ENCODE assay signal across 11 cellular contexts in genomic region chr2:15809504-15809903, GRCh38.
"Had no signal": no experiment of that assay in that cellular context is flagged by ENCODE, and none has a peak within 500 bp of the region (broad histone marks: within the 10 kb centered on the region; RNA-seq: fewer than 3 reads in every experiment).

No MANE protein-coding gene starts in this region.

- H3K9me3 ChIP-seq: esophagus squamous epithelium, left lung, thyroid gland had no signal

- H3K4me3 ChIP-seq: esophagus squamous epithelium, left lung, skin epidermis, thyroid gland had no signal

- H3K4me3 Mint-ChIP-seq: activated CD4-positive, alpha-beta T cell treated with anti-CD3 and anti-CD28 coated beads for 36 hours; activated CD8-positive, alpha-beta T cell treated with anti-CD3 and anti-CD28 coated beads for 36 hours; activated T-cell treated with anti-CD3 and anti-CD28 coated beads, Interleukin-2, amount 50 U/mL, for 72 hours had no signal

- H3K4me1 Mint-ChIP-seq: activated CD4-positive, alpha-beta T cell treated with anti-CD3 and anti-CD28 coated beads for 36 hours had no signal

- H3K27me3 ChIP-seq: esophagus squamous epithelium, left lung, thyroid gland had no signal

- H3K27ac Mint-ChIP-seq: activated CD4-positive, alpha-beta T cell treated with anti-CD3 and anti-CD28 coated beads for 36 hours; activated CD8-positive, alpha-beta T cell treated with anti-CD3 and anti-CD28 coated beads for 36 hours; activated T-cell treated with anti-CD3 and anti-CD28 coated beads, Interleukin-2, amount 50 U/mL, for 72 hours had no signal

- H3K4me1 ChIP-seq: esophagus squamous epithelium, left lung had no signal

- H3K27ac ChIP-seq: esophagus squamous epithelium, left lung had no signal

- H3K36me3 ChIP-seq: esophagus squamous epithelium, left lung, thyroid gland had no signal

- H3K27me3 Mint-ChIP-seq: activated CD4-positive, alpha-beta T cell treated with anti-CD3 and anti-CD28 coated beads for 36 hours; activated CD8-positive, alpha-beta T cell treated with anti-CD3 and anti-CD28 coated beads for 36 hours had no signal

- ATAC-seq: activated CD4-positive, alpha-beta T cell treated with anti-CD3 and anti-CD28 coated beads for 36 hours; activated CD8-positive, alpha-beta T cell treated with anti-CD3 and anti-CD28 coated beads for 36 hours; activated T-cell treated with anti-CD3 and anti-CD28 coated beads, Interleukin-2, amount 50 U/mL, for 72 hours; left lung had no signal

- H3K9me3 Mint-ChIP-seq: activated CD8-positive, alpha-beta T cell treated with anti-CD3 and anti-CD28 coated beads for 36 hours; activated T-cell treated with anti-CD3 and anti-CD28 coated beads, Interleukin-2, amount 50 U/mL, for 72 hours had no signal

- DNase-seq: activated CD4-positive, alpha-beta T cell treated with anti-CD3 and anti-CD28 coated beads for 36 hours; activated CD8-positive, alpha-beta memory T cell treated with anti-CD3 and anti-CD28 coated beads, Interleukin-2, amount 50 U/mL, for 4 hours; activated CD8-positive, alpha-beta T cell treated with anti-CD3 and anti-CD28 coated beads for 36 hours; activated T-cell treated with anti-CD3 and anti-CD28 coated beads, Interleukin-2, amount 50 U/mL, for 72 hours; aorta; esophagus squamous epithelium; foreskin fibroblast; left lung; T-helper 9 cell; thyroid gland had no signal
